Comparison of ENCODE assay signal across 9 cellular contexts in the genomic region with DNA sequence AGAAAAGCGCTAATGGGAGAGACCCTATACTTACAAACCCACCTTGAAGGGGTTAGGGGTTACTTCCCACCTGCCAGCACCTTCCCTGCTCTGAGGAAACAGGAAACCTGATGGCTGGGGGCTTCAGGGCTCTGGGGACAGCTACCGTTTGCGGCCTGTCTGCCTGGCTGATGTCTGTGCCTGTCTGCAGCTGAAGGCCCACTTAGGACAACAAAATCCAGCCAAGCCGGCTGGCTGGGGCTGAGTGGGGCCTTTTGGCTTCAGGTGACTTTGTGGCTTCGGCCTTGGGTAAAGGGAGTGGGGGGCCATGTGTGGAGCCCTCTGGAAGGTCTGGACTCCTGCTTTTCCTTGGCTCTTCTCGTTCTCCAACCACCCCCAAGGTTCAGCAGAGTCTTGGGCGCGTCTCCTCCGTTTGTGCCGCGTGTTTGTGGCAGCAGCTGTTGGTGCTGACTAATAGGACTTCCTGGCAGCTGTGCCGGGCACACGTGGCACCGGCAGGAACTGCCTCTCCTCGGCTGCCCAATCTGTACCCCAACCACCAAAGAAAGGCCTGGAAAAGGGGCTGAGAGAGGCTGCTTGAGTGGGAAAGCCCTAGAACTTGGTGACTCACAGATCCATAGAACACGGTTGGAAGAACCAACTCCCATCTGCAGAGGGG.
DNase-seq lines count a peak whose midpoint lies in the region; ATAC-seq and TF ChIP-seq lines count a peak whose summit lies in the region.
"Had no signal": no experiment of that assay in that cellular context is flagged by ENCODE, and none has a peak within 500 bp of the region (broad histone marks: within the 10 kb centered on the region; RNA-seq: fewer than 3 reads in every experiment).

No MANE protein-coding gene starts in this region.

- no peak for TF ChIP-seq CTCF in Loucy (conservative IDR thresholded peaks at IDR 0.05; ENCODE audit: low read length)
- TF ChIP-seq CTCF in activated CD8-positive, alpha-beta T cell treated with anti-CD3 and anti-CD28 coated beads for 36 hours (IDR thresholded peaks at IDR 0.05) = no peak
- no peak for TF ChIP-seq CTCF in gastrocnemius medialis (IDR thresholded peaks at IDR 0.05 in 4 of 5, conservative IDR thresholded peaks at IDR 0.05 in 1 of 5)

- peaks cover 7% of the 10 kb centered on the region for H3K9me3 Mint-ChIP-seq in activated CD8-positive, alpha-beta T cell treated with anti-CD3 and anti-CD28 coated beads for 36 hours

- POLR2A ChIA-PET in activated CD8-positive, alpha-beta T cell treated with anti-CD3 and anti-CD28 coated beads for 36 hours (lab: Charles Lee) = interaction anchor here (0.6 to 1.6 kb wide), 4 partner anchors 9 to 163 kb away, joined by 3 to 11 read pairs (median 3); no protein-coding TSS in a partner anchor

- no peak overlapping the region for H2AFZ ChIP-seq in Loucy (ENCODE audit: low read length)

- H3K27me3 Mint-ChIP-seq in activated CD8-positive, alpha-beta T cell treated with anti-CD3 and anti-CD28 coated beads for 36 hours = no peaks in the 10 kb centered on the region

- in situ Hi-C loops in gastrocnemius medialis (cut with MboI; ENCODE audit: low sequenced_read_pairs in 4 of 4) = no loop called here

- CTCF ChIA-PET in activated CD8-positive, alpha-beta T cell treated with anti-CD3 and anti-CD28 coated beads for 36 hours (lab: Charles Lee) = interaction anchor here (1.2 to 3.3 kb wide), 2 partner anchors 11 to 200 kb away, joined by 5 to 13 read pairs; no protein-coding TSS in a partner anchor

- DNase-seq in activated CD8-positive, alpha-beta T cell treated with anti-CD3 and anti-CD28 coated beads for 36 hours = peak; percentile 79
- DNase-seq in gastrocnemius medialis = peak; percentile 83 to 88
- no peak for DNase-seq in HCEC 1CT
- no peak for DNase-seq in NCI-H2227 (lab: John Stamatoyannopoulos, UW; ENCODE audit: unreplicated experiment)

- H3K36me3 ChIP-seq in BLaER1 = peaks cover 22% of the 10 kb centered on the region; the same call in 1 of the 2 replicates
- H3K36me3 ChIP-seq in Loucy (ENCODE audit: insufficient read depth, low read length) = peaks cover 46% of the 10 kb centered on the region; the same call in 1 of the 2 replicates
- H3K36me3 ChIP-seq in gastrocnemius medialis = no peaks in the 10 kb centered on the region
- H3K36me3 ChIP-seq: thyroid gland had no signal

- no peaks in the 10 kb centered on the region for H3K27me3 ChIP-seq in BLaER1
- no peaks in the 10 kb centered on the region for H3K27me3 ChIP-seq in Loucy (ENCODE audit: insufficient read depth, low read length, poor library complexity, severe bottlenecking)
- no peaks in the 10 kb centered on the region for H3K27me3 ChIP-seq in gastrocnemius medialis
- H3K27me3 ChIP-seq: thyroid gland had no signal

- H4K20me1 ChIP-seq in BLaER1 (peaks cover 1% of the 10 kb centered on the region; the same call in 1 of the 2 replicates), Loucy (ENCODE audit: insufficient read depth, low read length, poor library complexity, severe bottlenecking) (no peaks in the 10 kb centered on the region)

- peak; percentile 31 for ATAC-seq in activated CD8-positive, alpha-beta T cell treated with anti-CD3 and anti-CD28 coated beads for 36 hours
- ATAC-seq in esophagus mucosa = peak; percentile 72
- ATAC-seq in gastrocnemius medialis = peak; percentile 71 to 83
- no peak for ATAC-seq in GM19395 (IDR thresholded peaks at IDR 0.05; ENCODE audit: unreplicated experiment)

- peak overlapping the region; percentile 70 for H3K4me3 ChIP-seq in BLaER1
- H3K4me3 ChIP-seq in Loucy (ENCODE audit: low read length, poor library complexity, severe bottlenecking) = peak overlapping the region; percentile 37
- H3K4me3 ChIP-seq in gastrocnemius medialis = no peak overlapping the region
- H3K4me3 ChIP-seq: thyroid gland had no signal

- H3K27ac Mint-ChIP-seq in activated CD8-positive, alpha-beta T cell treated with anti-CD3 and anti-CD28 coated beads for 36 hours = peak overlapping the region; percentile 97

- H3K4me1 Mint-ChIP-seq in activated CD8-positive, alpha-beta T cell treated with anti-CD3 and anti-CD28 coated beads for 36 hours (ENCODE audit: low read depth) = peaks cover 66% of the 10 kb centered on the region

- H3K27ac ChIP-seq in BLaER1 (peak overlapping the region; percentile 99), gastrocnemius medialis (peak overlapping the region; percentile 90 to 96 (median 92))

- peak overlapping the region; percentile 26 for H3K4me3 Mint-ChIP-seq in activated CD8-positive, alpha-beta T cell treated with anti-CD3 and anti-CD28 coated beads for 36 hours

- H3K79me2 ChIP-seq in Loucy (ENCODE audit: insufficient read depth, low read length) = peaks cover 93% of the 10 kb centered on the region

- peaks cover 100% of the 10 kb centered on the region for H3K4me1 ChIP-seq in BLaER1
- H3K4me1 ChIP-seq in Loucy (ENCODE audit: insufficient read depth, low read length, poor library complexity, severe bottlenecking) = peaks cover 93% of the 10 kb centered on the region
- H3K4me1 ChIP-seq in gastrocnemius medialis = peaks cover 67 to 77% of the 10 kb centered on the region in 2 donors

- no peaks in the 10 kb centered on the region for H3K9me2 ChIP-seq in Loucy (replicated peaks; ENCODE audit: low read depth, low read length)

- TF ChIP-seq POLR2A in gastrocnemius medialis (IDR thresholded peaks at IDR 0.05) = peak; percentile 27 to 34

- H3K9me3 ChIP-seq in BLaER1 = no peaks in the 10 kb centered on the region
- no peaks in the 10 kb centered on the region for H3K9me3 ChIP-seq in Loucy (ENCODE audit: insufficient read depth, low read depth, low read length)
- H3K9me3 ChIP-seq in gastrocnemius medialis = no peaks in the 10 kb centered on the region
- H3K9me3 ChIP-seq: thyroid gland had no signal

- peaks cover 10% of the 10 kb centered on the region for H3K36me3 Mint-ChIP-seq in activated CD8-positive, alpha-beta T cell treated with anti-CD3 and anti-CD28 coated beads for 36 hours (ENCODE audit: low read depth)

- peaks cover 16% of the 10 kb centered on the region for H3F3A ChIP-seq in Loucy (ENCODE audit: low read depth)

- peak overlapping the region; percentile 95 for H3K9ac ChIP-seq in BLaER1
- H3K9ac ChIP-seq in Loucy (ENCODE audit: low read depth, low read length, poor library complexity, severe bottlenecking) = peak overlapping the region; percentile 90

- H3K4me2 ChIP-seq in BLaER1 (peak overlapping the region; percentile 84), Loucy (ENCODE audit: low read depth, low read length, poor library complexity, severe bottlenecking) (peak overlapping the region; percentile 54)

- intact Hi-C loops in activated CD8-positive, alpha-beta T cell treated with anti-CD3 and anti-CD28 coated beads for 36 hours (cut with micrococcal nuclease) = loop anchor here (5.0 kb wide), 1 partner anchor 201 kb away; no protein-coding TSS in a partner anchor
- intact Hi-C loops in gastrocnemius medialis (cut with DNase I; ENCODE audit: low total_unique reads) = loop anchor here (2.0 to 5.0 kb wide), 6 partner anchors 20 to 200 kb away; a partner anchor contains a TSS

Comparison
In these comparisons a context has a peak if more than half of its experiments do, and no peak if none do; other contexts are left out.
1. H3K4me3 ChIP-seq: peak in BLaER1 (single experiment) and Loucy (single experiment); none in gastrocnemius medialis (0 of 4).
2. DNase-seq: peak in activated CD8-positive, alpha-beta T cell treated with anti-CD3 and anti-CD28 coated beads for 36 hours (single experiment) and gastrocnemius medialis (2 of 2); none in HCEC 1CT (single experiment) and NCI-H2227 (single experiment).